14 cellular contexts compared by ENCODE assay signal in the genomic region with DNA sequence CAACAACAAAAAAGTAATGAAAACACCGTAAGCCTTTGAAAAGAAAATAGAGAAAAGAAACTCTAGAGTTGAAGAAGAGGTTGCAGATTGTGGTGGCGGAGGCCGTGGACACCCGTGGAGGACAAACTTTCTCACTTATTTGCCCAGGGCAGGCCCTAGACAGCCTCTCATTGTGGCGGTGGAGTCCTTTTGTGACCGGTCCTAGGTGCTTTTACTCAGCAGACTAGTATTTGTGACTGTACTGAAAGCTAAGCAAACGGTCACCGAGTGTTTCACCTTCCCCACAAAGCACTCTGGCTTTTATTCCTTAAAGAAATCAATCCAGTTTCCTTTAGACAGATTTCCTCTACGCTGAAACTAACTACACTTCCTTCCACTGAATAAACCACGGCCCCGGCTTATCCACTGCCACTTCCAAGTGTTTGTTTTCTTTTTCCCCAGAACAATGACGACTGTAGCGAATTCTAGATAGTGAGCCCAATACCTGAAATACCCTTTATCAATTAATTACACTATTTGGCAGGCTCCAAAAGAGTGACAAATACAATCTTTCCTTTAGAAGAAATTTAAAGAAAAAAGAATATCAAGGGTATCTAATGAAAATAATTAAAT.
DNase-seq lines count a peak whose midpoint lies in the region; ATAC-seq, FAIRE-seq and TF ChIP-seq lines count a peak whose summit lies in the region.
"Had no signal": no experiment of that assay in that cellular context is flagged by ENCODE, and none has a peak within 500 bp of the region (broad histone marks: within the 10 kb centered on the region; RNA-seq: fewer than 3 reads in every experiment).

No MANE protein-coding gene starts in this region.

- H2BK20ac ChIP-seq in IMR-90 (ENCODE audit: low read depth, low read length): no peak overlapping the region

- H3K4me1 Mint-ChIP-seq in astrocyte (ENCODE audit: low read depth, unreplicated experiment) (peaks cover 7% of the 10 kb centered on the region), HFFc6 (ENCODE audit: low read depth) (peaks cover 22% of the 10 kb centered on the region)

- H2AFZ ChIP-seq in IMR-90 (replicated peaks; ENCODE audit: low read length, poor library complexity): peak overlapping the region; percentile 71
- peak overlapping the region; percentile 59 for H2AFZ ChIP-seq in astrocyte (ENCODE audit: low read depth, low read length)

- H3K9me3 Mint-ChIP-seq in astrocyte (ENCODE audit: unreplicated experiment) (peaks cover 2% of the 10 kb centered on the region), HFFc6 (0 out of 2 replicates have a peak, but pooled peaks cover 3% of the 10 kb centered on the region)

- no peak for DNase-seq in IMR-90
- DNase-seq in astrocyte (ENCODE audit: low read depth): peak; percentile 34
- peak; percentile 62 for DNase-seq in glomerular endothelial cell (ENCODE audit: extremely low read depth, low read depth, low spot score)
- peak; percentile 35 for DNase-seq in pulmonary artery endothelial cell (ENCODE audit: low read depth, low spot score)
- DNase-seq in HFFc6: no peak
- DNase-seq in NCI-H2029 treated with DMSO at 0.1 percent for 48 hours (lab: John Stamatoyannopoulos, UW): no peak
- DNase-seq in G401 (ENCODE audit: low spot score): no peak
- DNase-seq: CD8-positive, alpha-beta T cell; MG63; NCI-H1092 treated with DMSO at 0.1 percent for 48 hours; NCI-H1694; NCI-H446; SHP77 treated with DMSO at 0.1 percent for 48 hours had no signal

- H3K23ac ChIP-seq in IMR-90 (ENCODE audit: low read depth, low read length): no peak overlapping the region

- H3K27ac ChIP-seq in IMR-90 (ENCODE audit: insufficient read depth, low read length) (no peak overlapping the region), astrocyte (ENCODE audit: low read depth, low read length) (no peak overlapping the region)

- POLR2A ChIA-PET in IMR-90 (lab: Charles Lee; ENCODE audit: unreplicated experiment): no interaction called here

- H3K9ac ChIP-seq in IMR-90 (ENCODE audit: low read depth, low read length) (no peak overlapping the region), astrocyte (ENCODE audit: low read length) (no peak overlapping the region)

- no peaks in the 10 kb centered on the region for H3K27me3 Mint-ChIP-seq in astrocyte (ENCODE audit: low read depth, unreplicated experiment)
- no peaks in the 10 kb centered on the region; the same call in 1 of the 2 replicates for H3K27me3 Mint-ChIP-seq in HFFc6 (ENCODE audit: insufficient read depth)

- H4K5ac ChIP-seq in IMR-90 (ENCODE audit: low read depth, low read length): no peak overlapping the region

- no peak overlapping the region for H4K91ac ChIP-seq in IMR-90 (ENCODE audit: insufficient read depth, low read depth, low read length)

- no peak overlapping the region for H3K14ac ChIP-seq in IMR-90 (replicated peaks; ENCODE audit: low read depth, low read length)

- H4K20me1 ChIP-seq in IMR-90 (ENCODE audit: insufficient read depth, low read length) (no peaks in the 10 kb centered on the region), astrocyte (ENCODE audit: insufficient read depth, low read length) (no peaks in the 10 kb centered on the region)

- CTCF ChIA-PET in IMR-90 (lab: Yijun Ruan, JAX): no interaction called here

- H3K27me3 ChIP-seq in IMR-90 (ENCODE audit: control insufficient read depth, insufficient read depth, low read length) (no peaks in the 10 kb centered on the region), astrocyte (ENCODE audit: insufficient read depth, low read length) (no peaks in the 10 kb centered on the region)
- H3K27me3 ChIP-seq: MG63 had no signal

- no peak for FAIRE-seq in astrocyte (lab: Jason Lieb, UNC)
- FAIRE-seq: RCC 7860 had no signal

- H3K56ac ChIP-seq in IMR-90 (ENCODE audit: extremely low read depth, insufficient read depth, low read length): no peak overlapping the region

- WGBS in IMR-90 (ENCODE audit: extremely low coverage in 2 of 2, insufficient read length in 1 of 2), 2 experiments: 57% methylated on average over 7 of the region's 13 CpGs; no CpG with 5 or more reads in 1 of the 2 experiments

- peak overlapping the region in 1 of 2 experiments; percentile 22; a peak in 1 of 4 replicates for H4K8ac ChIP-seq in IMR-90 (ENCODE audit: low read depth in 2 of 2, low read length in 2 of 2)

- intact Hi-C loops in IMR-90 (cut with micrococcal nuclease): no loop called here

- H3K4me3 Mint-ChIP-seq in astrocyte (ENCODE audit: unreplicated experiment): no peak overlapping the region
- H3K4me3 Mint-ChIP-seq in HFFc6: no peak overlapping the region
- H3K4me3 Mint-ChIP-seq: CD8-positive, alpha-beta T cell had no signal

- H3K27ac Mint-ChIP-seq in astrocyte (ENCODE audit: unreplicated experiment) (no peak overlapping the region), HFFc6 (no peak overlapping the region)
- H3K27ac Mint-ChIP-seq: CD8-positive, alpha-beta T cell had no signal

- dilution Hi-C loops in IMR-90 (cut with HindIII; ENCODE audit: low sequenced_read_pairs, unreplicated experiment): no loop called here

- no peak overlapping the region for H2AK9ac ChIP-seq in IMR-90 (replicated peaks; ENCODE audit: low read depth, low read length, poor library complexity)

- no peak overlapping the region for H3K4ac ChIP-seq in IMR-90 (ENCODE audit: low read depth, low read length)

- H3K9me3 ChIP-seq in IMR-90 (ENCODE audit: control insufficient read depth, insufficient read depth, low read length) (peaks cover 4% of the 10 kb centered on the region; the same call in 1 of the 2 replicates), astrocyte (ENCODE audit: insufficient read depth, low read depth, low read length) (no peaks in the 10 kb centered on the region)

- peak overlapping the region; percentile 6; the same call in 1 of the 3 replicates for H2BK15ac ChIP-seq in IMR-90 (ENCODE audit: low read depth, low read length)

- 0 out of 2 replicates have a peak overlapping the region, but pooled peaks have one; percentile 2 for H3K18ac ChIP-seq in IMR-90 (ENCODE audit: low read depth, low read length)

- H2BK120ac ChIP-seq in IMR-90 (ENCODE audit: low read depth, low read length): no peak overlapping the region

- TF ChIP-seq CTCF in IMR-90 (conservative IDR thresholded peaks at IDR 0.05; ENCODE audit: low read depth, low read length) (no peak), astrocyte (IDR thresholded peaks at IDR 0.05; ENCODE audit: insufficient read depth, low read depth, low read length) (no peak), HFFc6 (IDR thresholded peaks at IDR 0.05) (no peak)

- no peak for ATAC-seq in IMR-90 (ENCODE audit: low read depth)
- ATAC-seq: CD8-positive, alpha-beta T cell had no signal

- no TSS peak for BruUV-seq in IMR-90 (replicated peaks; lab: Mats Ljungman, UMichigan)

- H3K4me3 ChIP-seq in IMR-90 (ENCODE audit: insufficient read depth, low read depth, low read length) (no peak overlapping the region), astrocyte (ENCODE audit: insufficient read depth, low read depth, low read length) (no peak overlapping the region)
- H3K4me3 ChIP-seq: MG63 had no signal

- no peaks in the 10 kb centered on the region for H3K9me1 ChIP-seq in IMR-90 (ENCODE audit: insufficient read depth, low read length)

- H3K4me1 ChIP-seq in IMR-90 (ENCODE audit: control insufficient read depth, insufficient read depth, low read length) (peaks cover 2% of the 10 kb centered on the region; the same call in 1 of the 2 replicates), astrocyte (ENCODE audit: insufficient read depth, low read length) (no peaks in the 10 kb centered on the region)

- H3K4me2 ChIP-seq in IMR-90 (ENCODE audit: low read depth, low read length) (no peak overlapping the region), astrocyte (ENCODE audit: low read length) (peak overlapping the region; percentile 19)

- H2AK5ac ChIP-seq in IMR-90 (ENCODE audit: low read depth, low read length): no peak overlapping the region

- in situ Hi-C loops in IMR-90 (cut with MboI; ENCODE audit: low sequenced_read_pairs) (no loop called here), G401 (cut with HindIII; ENCODE audit: low sequenced_read_pairs) (no loop called here)

- no peaks in the 10 kb centered on the region for H3K79me2 ChIP-seq in astrocyte (ENCODE audit: insufficient read depth, low read length)

- TF ChIP-seq RAD21 in IMR-90 (IDR thresholded peaks at IDR 0.05; ENCODE audit: low read length): no peak

- no peaks in the 10 kb centered on the region for H3K79me1 ChIP-seq in IMR-90 (ENCODE audit: low read depth in 1 of 2, low read length in 2 of 2)

- no peaks in the 10 kb centered on the region for H3K36me3 Mint-ChIP-seq in astrocyte (ENCODE audit: low read depth, unreplicated experiment)
- no peaks in the 10 kb centered on the region for H3K36me3 Mint-ChIP-seq in HFFc6 (ENCODE audit: low read depth)
- H3K36me3 Mint-ChIP-seq: CD8-positive, alpha-beta T cell had no signal

- TF ChIP-seq POLR2A in IMR-90 (IDR thresholded peaks at IDR 0.05; ENCODE audit: low read depth, low read length): no peak

- H3K36me3 ChIP-seq in IMR-90 (ENCODE audit: control insufficient read depth, insufficient read depth, low read length) (no peaks in the 10 kb centered on the region), astrocyte (ENCODE audit: insufficient read depth, low read length) (no peaks in the 10 kb centered on the region)
- H3K36me3 ChIP-seq: MG63 had no signal

- no peak overlapping the region for H2BK5ac ChIP-seq in IMR-90 (ENCODE audit: low read depth, low read length, poor library complexity, severe bottlenecking)

TF ChIP-seq in IMR-90, 13 proteins besides CTCF, POLR2A, EP300 and RAD21:
- TF ChIP-seq FOS (IDR thresholded peaks at IDR 0.05; ENCODE audit: low read depth, low read length): no peak
- no peak for TF ChIP-seq RCOR1 (IDR thresholded peaks at IDR 0.05; ENCODE audit: insufficient replicate concordance, low read length)

Comparison
In these comparisons a context has a peak if more than half of its experiments do, and no peak if none do; other contexts are left out.
1. DNase-seq: peak in astrocyte (single experiment), glomerular endothelial cell (single experiment) and pulmonary artery endothelial cell (single experiment); none in IMR-90 (single experiment), HFFc6 (single experiment), NCI-H2029 treated with DMSO at 0.1 percent for 48 hours (single experiment) and G401 (single experiment).